Comparison of ENCODE assay signal across 31 cellular contexts in genomic region chr6:65903992-65904391, GRCh38.
DNase-seq lines count a peak whose midpoint lies in the region; ATAC-seq, FAIRE-seq and TF ChIP-seq lines count a peak whose summit lies in the region.
"Had no signal": no experiment of that assay in that cellular context is flagged by ENCODE, and none has a peak within 500 bp of the region (broad histone marks: within the 10 kb centered on the region; RNA-seq: fewer than 3 reads in every experiment).

No MANE protein-coding gene starts in this region.

- no peak overlapping the region for H3K4me3 ChIP-seq in HepG2 (replicated peaks in 1 of 3; ENCODE audit: insufficient read depth in 1 of 3, low read depth in 2 of 3, low read length in 3 of 3)
- no peak overlapping the region for H3K4me3 ChIP-seq in right lobe of liver
- no peak overlapping the region for H3K4me3 ChIP-seq in HEK293 (ENCODE audit: low read depth, low read length)
- H3K4me3 ChIP-seq: A549; BLaER1; BLaER1 treated with 17β-estradiol and CSF1 and Interleukin-3, amounts not matched to agents 10 nM and 100 nM had no signal

- no peak overlapping the region for H3K4me2 ChIP-seq in HepG2 (ENCODE audit: low read depth, low read length)
- H3K4me2 ChIP-seq: A549; BLaER1; BLaER1 treated with 17β-estradiol and CSF1 and Interleukin-3, amounts not matched to agents 10 nM and 100 nM had no signal

- no peaks in the 10 kb centered on the region for H3K27me3 ChIP-seq in HepG2 (ENCODE audit: control insufficient read depth in 1 of 2, insufficient read depth in 2 of 2, low read length in 2 of 2)
- no peaks in the 10 kb centered on the region for H3K27me3 ChIP-seq in right lobe of liver
- H3K27me3 ChIP-seq: BE2C; BLaER1; BLaER1 treated with 17β-estradiol and CSF1 and Interleukin-3, amounts not matched to agents 10 nM and 100 nM had no signal

- H3K36me3 ChIP-seq in HepG2 (replicated peaks in 1 of 2; ENCODE audit: control insufficient read depth in 1 of 2, insufficient read depth in 2 of 2, low read length in 2 of 2) = no peaks in the 10 kb centered on the region
- H3K36me3 ChIP-seq in right lobe of liver = no peaks in the 10 kb centered on the region
- H3K36me3 ChIP-seq in HEK293 (ENCODE audit: control insufficient read depth in 2 of 2, insufficient read depth in 1 of 2, low read length in 2 of 2) = no peaks in the 10 kb centered on the region
- H3K36me3 ChIP-seq: BE2C; BLaER1; BLaER1 treated with 17β-estradiol and CSF1 and Interleukin-3, amounts not matched to agents 10 nM and 100 nM had no signal

- DNase-seq in HepG2 (ENCODE audit: low spot score) = no peak
- no peak for DNase-seq in right lobe of liver
- DNase-seq: 8988T; ACHN; AML-193; BE2C; C1 segment of cervical spinal cord; Caco-2; Calu3; CD4-positive, alpha-beta memory T cell; CD4-positive, alpha-beta T cell; CD4-positive, CD25-positive, alpha-beta regulatory T cell; CD8-positive, alpha-beta memory T cell; CD8-positive, alpha-beta T cell; COR-L47; DMS 273 treated with DMSO at 0.1 percent for 48 hours; DMS153; DMS53; DMS79; DMS79 treated with DMSO at 0.1 percent for 48 hours; DND-41; EL had no signal

- BruUV-seq in HepG2 (replicated peaks; lab: Mats Ljungman, UMichigan) = no TSS peak

- H3K27ac ChIP-seq in HepG2 (ENCODE audit: extremely low read length, insufficient read depth, low read length) (no peak overlapping the region), right lobe of liver (no peak overlapping the region), HEK293 (ENCODE audit: extremely low read depth, low read depth, low read length) (no peak overlapping the region)
- H3K27ac ChIP-seq: 22Rv1; A549; BLaER1; BLaER1 treated with 17β-estradiol and CSF1 and Interleukin-3, amounts not matched to agents 10 nM and 100 nM; C4-2B had no signal

- no peak for FAIRE-seq in HepG2 (lab: Jason Lieb, UNC)
- FAIRE-seq: A204.1, A549, D721Med had no signal

- intact Hi-C loops in HepG2 (cut with micrococcal nuclease; ENCODE audit: unreplicated experiment) (no loop called here), right lobe of liver (cut with DNase I) (no loop called here)

- no peak for TF ChIP-seq EP300 in HepG2 (IDR thresholded peaks at IDR 0.05; ENCODE audit: low read depth in 2 of 2, low read length in 2 of 2)
- no peak for TF ChIP-seq EP300 in HepG2 (CRISPR knock-in tag; IDR thresholded peaks at IDR 0.05; ENCODE audit: borderline replicate concordance)

- POLR2A ChIA-PET in HepG2 (lab: Yijun Ruan, JAX) (no interaction called here), HEK293 (lab: Yijun Ruan, JAX) (no interaction called here)

- no peak for ATAC-seq in HepG2
- ATAC-seq in right lobe of liver = no peak
- no peak for ATAC-seq in HG03045 (IDR thresholded peaks at IDR 0.05; ENCODE audit: unreplicated experiment)
- ATAC-seq: A549; CD8-positive, alpha-beta T cell had no signal

- TF ChIP-seq CTCF in HepG2 (CRISPR knock-in tag; IDR thresholded peaks at IDR 0.05) (no peak), right lobe of liver (IDR thresholded peaks at IDR 0.05) (no peak), HEK293 (tag by site-specific recombination; IDR thresholded peaks at IDR 0.05) (no peak)

- no peaks in the 10 kb centered on the region; the same call in 1 of the 2 replicates for H4K20me1 ChIP-seq in HepG2 (ENCODE audit: insufficient read depth, low read length)
- H4K20me1 ChIP-seq: BLaER1; BLaER1 treated with 17β-estradiol and CSF1 and Interleukin-3, amounts not matched to agents 10 nM and 100 nM had no signal

- no peaks in the 10 kb centered on the region for H3K79me2 ChIP-seq in HepG2 (ENCODE audit: insufficient read depth, low read length)

- H3K9me3 ChIP-seq in HepG2 (ENCODE audit: low read length) = peaks cover 37% of the 10 kb centered on the region
- H3K9me3 ChIP-seq in right lobe of liver = no peaks in the 10 kb centered on the region
- H3K9me3 ChIP-seq in HEK293 (ENCODE audit: control insufficient read depth, insufficient read depth, low read depth, low read length) = no peaks in the 10 kb centered on the region
- H3K9me3 ChIP-seq: A549; BE2C; BLaER1; BLaER1 treated with 17β-estradiol and CSF1 and Interleukin-3, amounts not matched to agents 10 nM and 100 nM; Caco-2 had no signal

- in situ Hi-C loops in HepG2 (cut with HindIII; ENCODE audit: extremely low pct_ligation_motif_present, low pct_unique_long_range_greater_than_20kb) = no loop called here

- TF ChIP-seq RAD21 in HepG2 (CRISPR knock-in tag; IDR thresholded peaks at IDR 0.05) = no peak

- no peak overlapping the region for H2AFZ ChIP-seq in HepG2 (ENCODE audit: low read length)

- no peak overlapping the region for H3K9ac ChIP-seq in HepG2 (ENCODE audit: insufficient read depth, low read depth, low read length)
- H3K9ac ChIP-seq: BLaER1; BLaER1 treated with 17β-estradiol and CSF1 and Interleukin-3, amounts not matched to agents 10 nM and 100 nM had no signal

- CTCF ChIA-PET in HepG2 (lab: Yijun Ruan, JAX; ENCODE audit: low intra/inter-chr PET ratio, low total read pairs) (no interaction called here), HEK293 (lab: Yijun Ruan, JAX) (interaction anchor here (0.6 to 0.7 kb wide), 2 partner anchors 20 to 287 kb away, joined by 3 to 4 read pairs; no protein-coding TSS in a partner anchor)

- WGBS in HepG2 (ENCODE audit: low lambda C conversion rate) = 0% methylated on average over 1 of the region's 1 CpG
- WGBS in right lobe of liver (ENCODE audit: insufficient coverage, low coverage, low lambda C conversion rate, missing lambda C conversion rate) = 60% methylated on average over 1 of the region's 1 CpG

- TF ChIP-seq POLR2A in HepG2 (IDR thresholded peaks at IDR 0.05; ENCODE audit: insufficient read depth in 1 of 2, low read depth in 2 of 2, low read length in 2 of 2) (no peak), right lobe of liver (IDR thresholded peaks at IDR 0.05) (no peak)

- H3K4me1 ChIP-seq in HepG2 (ENCODE audit: insufficient read depth, low read length) (no peaks in the 10 kb centered on the region), right lobe of liver (no peaks in the 10 kb centered on the region), HEK293 (ENCODE audit: control insufficient read depth, insufficient read depth, low read length) (no peaks in the 10 kb centered on the region)
- H3K4me1 ChIP-seq: A549; BE2C; BLaER1; BLaER1 treated with 17β-estradiol and CSF1 and Interleukin-3, amounts not matched to agents 10 nM and 100 nM; Caco-2 had no signal

TF ChIP-seq in HepG2, 621 proteins besides CTCF, POLR2A, EP300 and RAD21 (continues in another document):
- TF ChIP-seq ATF7 (IDR thresholded peaks at IDR 0.05) = peak; percentile 49
- no peak for TF ChIP-seq ATF7 (CRISPR knock-in tag; IDR thresholded peaks at IDR 0.05)
- TF ChIP-seq, protein P1, sequence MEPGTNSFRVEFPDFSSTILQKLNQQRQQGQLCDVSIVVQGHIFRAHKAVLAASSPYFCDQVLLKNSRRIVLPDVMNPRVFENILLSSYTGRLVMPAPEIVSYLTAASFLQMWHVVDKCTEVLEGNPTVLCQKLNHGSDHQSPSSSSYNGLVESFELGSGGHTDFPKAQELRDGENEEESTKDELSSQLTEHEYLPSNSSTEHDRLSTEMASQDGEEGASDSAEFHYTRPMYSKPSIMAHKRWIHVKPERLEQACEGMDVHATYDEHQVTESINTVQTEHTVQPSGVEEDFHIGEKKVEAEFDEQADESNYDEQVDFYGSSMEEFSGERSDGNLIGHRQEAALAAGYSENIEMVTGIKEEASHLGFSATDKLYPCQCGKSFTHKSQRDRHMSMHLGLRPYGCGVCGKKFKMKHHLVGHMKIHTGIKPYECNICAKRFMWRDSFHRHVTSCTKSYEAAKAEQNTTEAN (CRISPR knock-in tag; conservative IDR thresholded peaks at IDR 0.05) = no peak

TF ChIP-seq in HEK293, 187 proteins besides CTCF, POLR2A, EP300 and RAD21:
- peak; percentile 65 for TF ChIP-seq SETDB1 (IDR thresholded peaks at IDR 0.05; ENCODE audit: insufficient read length, low read length)
- peak; percentile 44; the same call in 1 of the 2 replicates for TF ChIP-seq TRIM28 (IDR thresholded peaks at IDR 0.05; ENCODE audit: borderline replicate concordance, low read length)
- peak; percentile 64 for TF ChIP-seq ZNF433 (tag by site-specific recombination; IDR thresholded peaks at IDR 0.05; ENCODE audit: low read depth)
- TF ChIP-seq ZNF394 (tag by site-specific recombination; IDR thresholded peaks at IDR 0.05; ENCODE audit: borderline replicate concordance) = no peak

Comparison
In these comparisons a context has a peak if more than half of its experiments do, and no peak if none do; other contexts are left out.
1. Of the 63 proteins assayed by ChIP-seq in both HepG2 and HEK293: peak only in HepG2: none; only in HEK293: SETDB1; in both: none; in neither: 62.